ENCODE assay signal across 9 cellular contexts in the genomic region with DNA sequence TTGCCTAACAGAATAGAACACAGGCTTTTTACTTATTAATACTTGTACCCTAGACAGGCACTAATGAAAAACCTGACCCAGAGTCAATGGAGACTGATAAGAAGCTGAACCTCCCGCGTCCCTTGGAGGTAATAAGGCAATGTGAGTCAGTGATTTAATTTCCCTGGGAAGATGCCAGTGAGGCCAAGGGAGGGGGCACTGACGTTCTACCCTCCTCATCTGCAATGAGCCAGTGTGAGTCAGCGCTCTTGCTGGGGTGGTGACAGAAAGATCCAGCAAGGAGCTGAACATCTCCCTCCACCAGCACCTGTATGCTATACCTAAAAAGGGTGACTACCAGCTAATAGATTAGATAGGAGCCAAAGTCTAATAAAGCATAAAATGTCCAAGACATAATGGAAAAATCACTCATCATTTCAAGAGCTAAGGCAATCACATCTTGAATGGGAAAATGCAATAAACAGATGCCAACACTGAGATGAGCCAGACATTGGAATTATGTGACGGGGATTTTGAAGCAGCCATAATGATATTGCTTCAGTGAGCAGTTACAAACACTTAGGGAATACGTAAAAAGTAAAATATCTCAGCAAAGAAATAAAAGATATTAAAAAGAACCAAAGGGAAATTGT.
DNase-seq lines count a peak whose midpoint lies in the region; ATAC-seq and TF ChIP-seq lines count a peak whose summit lies in the region.
"Had no signal": no experiment of that assay in that cellular context is flagged by ENCODE, and none has a peak within 500 bp of the region (broad histone marks: within the 10 kb centered on the region; RNA-seq: fewer than 3 reads in every experiment).

No MANE protein-coding gene starts in this region.

- H3K4me3 ChIP-seq in hepatocyte (no peak overlapping the region), uterus (no peak overlapping the region)

- H3K9me3 Mint-ChIP-seq in brain: no peaks in the 10 kb centered on the region

- H3K36me3 ChIP-seq in hepatocyte (replicated peaks; ENCODE audit: insufficient read depth, low read depth) (no peaks in the 10 kb centered on the region), uterus (no peaks in the 10 kb centered on the region)
- H3K36me3 ChIP-seq: neutrophil had no signal

- no peak overlapping the region for H3K4me3 Mint-ChIP-seq in brain

- peaks cover 20% of the 10 kb centered on the region for H3K4me1 Mint-ChIP-seq in brain

- no peaks in the 10 kb centered on the region for H3K4me1 ChIP-seq in hepatocyte (ENCODE audit: insufficient read depth)
- no peaks in the 10 kb centered on the region for H3K4me1 ChIP-seq in uterus

- peaks cover 7% of the 10 kb centered on the region for H3K36me3 Mint-ChIP-seq in brain

- WGBS in hepatocyte (ENCODE audit: low lambda C conversion rate, missing lambda C conversion rate): 63% methylated on average over 6 of the region's 6 CpGs

- H3K79me2 ChIP-seq in hepatocyte: no peaks in the 10 kb centered on the region

- no peaks in the 10 kb centered on the region for H3K9me2 ChIP-seq in hepatocyte (replicated peaks; ENCODE audit: insufficient read depth)

- DNase-seq in HS-27A (ENCODE audit: low read depth): peak; percentile 49
- peak; percentile 64 for DNase-seq in hepatocyte (ENCODE audit: low spot score)
- DNase-seq in uterus: peak; percentile 46 to 59
- DNase-seq: activated CD4-positive, alpha-beta T cell treated with anti-CD3 and anti-CD28 coated beads, Interleukin-2, amount 50 U/mL, for 4 hours had no signal

- no peaks in the 10 kb centered on the region for H4K20me1 ChIP-seq in hepatocyte (ENCODE audit: insufficient read depth, poor library complexity, severe bottlenecking)

- peak overlapping the region in 3 of 5 experiments; percentile 16 to 80 (median 32) for H3K27ac Mint-ChIP-seq in brain

- H3K27me3 ChIP-seq in hepatocyte: no peaks in the 10 kb centered on the region
- H3K27me3 ChIP-seq in uterus: no peaks in the 10 kb centered on the region
- H3K27me3 ChIP-seq: neutrophil had no signal

- H3K4me2 ChIP-seq in hepatocyte: no peak overlapping the region

- TF ChIP-seq POLR2A in uterus (IDR thresholded peaks at IDR 0.05): no peak

- ATAC-seq in HG03342 (IDR thresholded peaks at IDR 0.05; ENCODE audit: unreplicated experiment) (no peak), GM21515 (IDR thresholded peaks at IDR 0.05; ENCODE audit: unreplicated experiment) (no peak), GM21825 (IDR thresholded peaks at IDR 0.05; ENCODE audit: unreplicated experiment) (no peak)

- no peaks in the 10 kb centered on the region for H3K27me3 Mint-ChIP-seq in brain

- no peak overlapping the region for H2AFZ ChIP-seq in hepatocyte

- H3K27ac ChIP-seq in hepatocyte: no peak overlapping the region
- H3K27ac ChIP-seq in uterus: no peak overlapping the region
- H3K27ac ChIP-seq: neutrophil had no signal

- H3K9me3 ChIP-seq in hepatocyte (ENCODE audit: low read depth): no peaks in the 10 kb centered on the region
- no peaks in the 10 kb centered on the region for H3K9me3 ChIP-seq in uterus
- H3K9me3 ChIP-seq: neutrophil had no signal

- TF ChIP-seq CTCF in brain (conservative IDR thresholded peaks at IDR 0.05) (no peak), hepatocyte (IDR thresholded peaks at IDR 0.05; ENCODE audit: poor library complexity) (no peak), uterus (IDR thresholded peaks at IDR 0.05) (no peak)

- intact Hi-C loops in uterus (cut with DNase I; ENCODE audit: low total_unique reads): no loop called here
